Comparison of ENCODE assay signal across 1 cellular context in the genomic region with DNA sequence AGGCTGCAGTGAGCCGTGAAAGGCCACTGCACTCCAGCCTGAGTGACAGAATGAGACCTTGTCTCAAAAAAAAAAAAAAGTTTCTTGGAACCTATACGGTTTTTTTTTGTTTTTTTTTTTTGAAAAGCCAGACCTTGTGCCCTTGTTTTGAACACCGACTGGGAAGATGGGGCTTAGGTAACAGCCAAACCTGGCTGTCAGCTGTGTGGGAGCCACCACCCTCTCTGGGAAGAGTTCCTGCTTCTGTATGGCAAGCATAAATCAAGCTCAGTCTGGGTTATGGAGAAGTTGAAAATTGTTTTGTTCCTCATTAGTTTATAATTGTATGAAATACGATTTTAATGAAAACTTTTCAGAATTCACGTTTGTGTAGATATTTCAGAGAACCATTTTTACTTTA.
TF ChIP-seq lines count a peak whose summit lies in the region.

No MANE protein-coding gene starts in this region.

TF ChIP-seq in HCT116, 20 proteins besides CTCF, POLR2A, EP300 and RAD21 (continued from another document):
- TF ChIP-seq, protein P1, sequence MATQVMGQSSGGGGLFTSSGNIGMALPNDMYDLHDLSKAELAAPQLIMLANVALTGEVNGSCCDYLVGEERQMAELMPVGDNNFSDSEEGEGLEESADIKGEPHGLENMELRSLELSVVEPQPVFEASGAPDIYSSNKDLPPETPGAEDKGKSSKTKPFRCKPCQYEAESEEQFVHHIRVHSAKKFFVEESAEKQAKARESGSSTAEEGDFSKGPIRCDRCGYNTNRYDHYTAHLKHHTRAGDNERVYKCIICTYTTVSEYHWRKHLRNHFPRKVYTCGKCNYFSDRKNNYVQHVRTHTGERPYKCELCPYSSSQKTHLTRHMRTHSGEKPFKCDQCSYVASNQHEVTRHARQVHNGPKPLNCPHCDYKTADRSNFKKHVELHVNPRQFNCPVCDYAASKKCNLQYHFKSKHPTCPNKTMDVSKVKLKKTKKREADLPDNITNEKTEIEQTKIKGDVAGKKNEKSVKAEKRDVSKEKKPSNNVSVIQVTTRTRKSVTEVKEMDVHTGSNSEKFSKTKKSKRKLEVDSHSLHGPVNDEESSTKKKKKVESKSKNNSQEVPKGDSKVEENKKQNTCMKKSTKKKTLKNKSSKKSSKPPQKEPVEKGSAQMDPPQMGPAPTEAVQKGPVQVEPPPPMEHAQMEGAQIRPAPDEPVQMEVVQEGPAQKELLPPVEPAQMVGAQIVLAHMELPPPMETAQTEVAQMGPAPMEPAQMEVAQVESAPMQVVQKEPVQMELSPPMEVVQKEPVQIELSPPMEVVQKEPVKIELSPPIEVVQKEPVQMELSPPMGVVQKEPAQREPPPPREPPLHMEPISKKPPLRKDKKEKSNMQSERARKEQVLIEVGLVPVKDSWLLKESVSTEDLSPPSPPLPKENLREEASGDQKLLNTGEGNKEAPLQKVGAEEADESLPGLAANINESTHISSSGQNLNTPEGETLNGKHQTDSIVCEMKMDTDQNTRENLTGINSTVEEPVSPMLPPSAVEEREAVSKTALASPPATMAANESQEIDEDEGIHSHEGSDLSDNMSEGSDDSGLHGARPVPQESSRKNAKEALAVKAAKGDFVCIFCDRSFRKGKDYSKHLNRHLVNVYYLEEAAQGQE (IDR thresholded peaks at IDR 0.05; ENCODE audit: low read depth) = no peak
- no peak for TF ChIP-seq SP1 (IDR thresholded peaks at IDR 0.05; ENCODE audit: low read depth)
